11 cellular contexts compared by ENCODE assay signal in genomic region chr6:13248053-13248452, GRCh38.
DNase-seq lines count a peak whose midpoint lies in the region; ATAC-seq and TF ChIP-seq lines count a peak whose summit lies in the region.
"Had no signal": no experiment of that assay in that cellular context is flagged by ENCODE, and none has a peak within 500 bp of the region (broad histone marks: within the 10 kb centered on the region; RNA-seq: fewer than 3 reads in every experiment).

No MANE protein-coding gene starts in this region.

- no peaks in the 10 kb centered on the region for H3K79me2 ChIP-seq in hepatocyte

- peaks cover 11% of the 10 kb centered on the region for H3K4me1 ChIP-seq in HUES48 (ENCODE audit: control insufficient read depth, insufficient read depth, low read length)
- peaks cover 2% of the 10 kb centered on the region for H3K4me1 ChIP-seq in hepatocyte (ENCODE audit: insufficient read depth)
- H3K4me1 ChIP-seq: upper lobe of right lung had no signal

- ATAC-seq in GM19463 (IDR thresholded peaks at IDR 0.05; ENCODE audit: unreplicated experiment) (no peak), GM19395 (IDR thresholded peaks at IDR 0.05; ENCODE audit: unreplicated experiment) (no peak)
- ATAC-seq: upper lobe of right lung had no signal

- H3K9ac ChIP-seq in HUES48 (ENCODE audit: low read depth, low read length) = no peak overlapping the region
- H3K9ac ChIP-seq: BLaER1 treated with 17β-estradiol and CSF1 and Interleukin-3, amounts not matched to agents 10 nM and 100 nM had no signal

- POLR2A ChIA-PET in AG04449 (lab: Yijun Ruan, JAX) = no interaction called here

- 27% methylated on average over 3 of the region's 3 CpGs for WGBS in hepatocyte (ENCODE audit: low lambda C conversion rate, missing lambda C conversion rate)

- no peaks in the 10 kb centered on the region for H3K27me3 ChIP-seq in HUES48 (ENCODE audit: control insufficient read depth, insufficient read depth, low read length)
- no peaks in the 10 kb centered on the region for H3K27me3 ChIP-seq in hepatocyte
- H3K27me3 ChIP-seq: BLaER1 treated with 17β-estradiol and CSF1 and Interleukin-3, amounts not matched to agents 10 nM and 100 nM; upper lobe of right lung had no signal

- CTCF ChIA-PET in AG04449 (lab: Yijun Ruan, JAX) = no interaction called here

- H3K27ac ChIP-seq in HUES48 (ENCODE audit: low read depth, low read length) = peak overlapping the region; percentile 21
- H3K27ac ChIP-seq in hepatocyte = no peak overlapping the region
- H3K27ac ChIP-seq: BLaER1 treated with 17β-estradiol and CSF1 and Interleukin-3, amounts not matched to agents 10 nM and 100 nM; upper lobe of right lung had no signal

- no peak overlapping the region for H3K4me3 ChIP-seq in AG04449 (ENCODE audit: low read depth, low read length)
- H3K4me3 ChIP-seq in HUES48 (ENCODE audit: low read depth, low read length) = no peak overlapping the region
- no peak overlapping the region for H3K4me3 ChIP-seq in hepatocyte
- H3K4me3 ChIP-seq: BLaER1 treated with 17β-estradiol and CSF1 and Interleukin-3, amounts not matched to agents 10 nM and 100 nM; upper lobe of right lung had no signal

- H3K9me3 ChIP-seq in HUES48 (ENCODE audit: control insufficient read depth, insufficient read depth, low read length) (no peaks in the 10 kb centered on the region; the same call in 1 of the 2 replicates), hepatocyte (ENCODE audit: low read depth) (no peaks in the 10 kb centered on the region)
- H3K9me3 ChIP-seq: upper lobe of right lung had no signal

- DNase-seq in AG04449 (ENCODE audit: low read depth, low spot score) (peak; percentile 42), NCI-H82 treated with DMSO at 0.1 percent for 48 hours (lab: John Stamatoyannopoulos, UW; ENCODE audit: unreplicated experiment) (peak; percentile 28), hepatocyte (ENCODE audit: low spot score) (peak; percentile 28), NCI-H1092 (lab: John Stamatoyannopoulos, UW) (no peak)
- no peak for DNase-seq in stimulated activated naive CD4-positive, alpha-beta T cell treated with Interleukin-2 at 50 U/mL for 16 hours (lab: John Stamatoyannopoulos, UW)
- DNase-seq: activated T-cell treated with anti-CD3 and anti-CD28 coated beads, Interleukin-2, amount 50 U/mL, for 24 hours; upper lobe of right lung had no signal

- H2AFZ ChIP-seq in hepatocyte = no peak overlapping the region

- no peaks in the 10 kb centered on the region for H4K20me1 ChIP-seq in hepatocyte (ENCODE audit: insufficient read depth, poor library complexity, severe bottlenecking)
- H4K20me1 ChIP-seq: BLaER1 treated with 17β-estradiol and CSF1 and Interleukin-3, amounts not matched to agents 10 nM and 100 nM had no signal

- TF ChIP-seq CTCF in AG04449 (IDR thresholded peaks at IDR 0.05; ENCODE audit: insufficient read depth, low read length, missing control alignments) (no peak), hepatocyte (IDR thresholded peaks at IDR 0.05; ENCODE audit: poor library complexity) (no peak)

- H3K9me2 ChIP-seq in hepatocyte (replicated peaks; ENCODE audit: insufficient read depth) = no peaks in the 10 kb centered on the region

- no peaks in the 10 kb centered on the region for H3K36me3 ChIP-seq in HUES48 (ENCODE audit: control insufficient read depth, insufficient read depth, low read length)
- H3K36me3 ChIP-seq in hepatocyte (replicated peaks; ENCODE audit: insufficient read depth, low read depth) = no peaks in the 10 kb centered on the region
- H3K36me3 ChIP-seq: BLaER1 treated with 17β-estradiol and CSF1 and Interleukin-3, amounts not matched to agents 10 nM and 100 nM; upper lobe of right lung had no signal

- H3K4me2 ChIP-seq in hepatocyte = no peak overlapping the region

Comparison
In these comparisons a context has a peak if more than half of its experiments do, and no peak if none do; other contexts are left out.
1. DNase-seq: peak in AG04449 (single experiment), NCI-H82 treated with DMSO at 0.1 percent for 48 hours (single experiment) and hepatocyte (single experiment); none in NCI-H1092 (single experiment) and stimulated activated naive CD4-positive, alpha-beta T cell treated with Interleukin-2 at 50 U/mL for 16 hours (single experiment).